Comparison of ENCODE assay signal across 17 cellular contexts in genomic region chr1:22572778-22573177, GRCh38. TPM values are rescaled to one million over a fixed set of nuclear protein-coding genes. Genes with fewer than 3 reads are reported as not detected.
DNase-seq lines count a peak whose midpoint lies in the region; TF ChIP-seq lines count a peak whose summit lies in the region.
"Had no signal": no experiment of that assay in that cellular context is flagged by ENCODE, and none has a peak within 500 bp of the region (broad histone marks: within the 10 kb centered on the region; RNA-seq: fewer than 3 reads in every experiment).

No MANE protein-coding gene starts in this region.

- TF ChIP-seq CTCF in neural progenitor cell (IDR thresholded peaks at IDR 0.05) = no peak

- H3K4me1 ChIP-seq in BLaER1 (peaks cover 14% of the 10 kb centered on the region), neural progenitor cell (no peaks in the 10 kb centered on the region)

- peaks cover 7% of the 10 kb centered on the region for H3K9me3 Mint-ChIP-seq in neural progenitor cell
- H3K9me3 Mint-ChIP-seq: CD8-positive, alpha-beta T cell had no signal

- H4K20me1 ChIP-seq in BLaER1 (no peaks in the 10 kb centered on the region), neural progenitor cell (ENCODE audit: low read depth) (no peaks in the 10 kb centered on the region)

- H3K9ac ChIP-seq in BLaER1 (no peak overlapping the region), neural progenitor cell (no peak overlapping the region)

- H3K36me3 ChIP-seq in BLaER1 = no peaks in the 10 kb centered on the region
- H3K36me3 ChIP-seq in neural progenitor cell = no peaks in the 10 kb centered on the region

- no peaks in the 10 kb centered on the region for H3K36me3 Mint-ChIP-seq in neural progenitor cell
- H3K36me3 Mint-ChIP-seq: CD14-positive monocyte; CD8-positive, alpha-beta T cell had no signal

- H3K27me3 ChIP-seq in BLaER1 (no peaks in the 10 kb centered on the region), neural progenitor cell (no peaks in the 10 kb centered on the region)

- H3K27ac Mint-ChIP-seq in neural progenitor cell = peak overlapping the region; percentile 9
- H3K27ac Mint-ChIP-seq: CD14-positive monocyte; CD8-positive, alpha-beta T cell had no signal

- H3K79me2 ChIP-seq in neural progenitor cell (ENCODE audit: low read depth) = no peaks in the 10 kb centered on the region

- DNase-seq in NCI-H1694 treated with DMSO at 0.1 percent for 48 hours (lab: John Stamatoyannopoulos, UW) (peak; percentile 46), SK-N-DZ (ENCODE audit: low spot score) (peak; percentile 34), neural progenitor cell (ENCODE audit: low spot score) (no peak), ureter (ENCODE audit: low spot score) (no peak), NCI-H2081 (lab: John Stamatoyannopoulos, UW) (no peak), NCI-H510A treated with DMSO at 0.1 percent for 48 hours (lab: John Stamatoyannopoulos, UW) (no peak)
- DNase-seq: ACHN; CD8-positive, alpha-beta T cell; COR-L47; DND-41; GDM1; HCEC 1CT; IMR-90 had no signal

- H3F3A ChIP-seq in neural progenitor cell (ENCODE audit: low read depth) = peaks cover 8% of the 10 kb centered on the region

- H3K9me3 ChIP-seq in BLaER1 (peaks cover 4% of the 10 kb centered on the region), neural progenitor cell (ENCODE audit: low read depth) (no peaks in the 10 kb centered on the region)

- H2AFZ ChIP-seq in neural progenitor cell (replicated peaks) = no peak overlapping the region

- peaks cover 25% of the 10 kb centered on the region for H3K27me3 Mint-ChIP-seq in neural progenitor cell (ENCODE audit: insufficient read depth, low read depth)

- no peak overlapping the region for H3K4me3 Mint-ChIP-seq in neural progenitor cell
- H3K4me3 Mint-ChIP-seq: CD14-positive monocyte; CD8-positive, alpha-beta T cell had no signal

- H3K4me1 Mint-ChIP-seq in neural progenitor cell = no peaks in the 10 kb centered on the region
- H3K4me1 Mint-ChIP-seq: CD14-positive monocyte had no signal

- H3K4me2 ChIP-seq in BLaER1 = peak overlapping the region; percentile 60
- no peak overlapping the region for H3K4me2 ChIP-seq in neural progenitor cell

- H3K4me3 ChIP-seq in BLaER1 (no peak overlapping the region), neural progenitor cell (no peak overlapping the region)

- H3K27ac ChIP-seq in BLaER1 = no peak overlapping the region
- H3K27ac ChIP-seq in neural progenitor cell = no peak overlapping the region

RNA-seq across cellular contexts. Expression of gene EPHA8, which starts 9.5 kb away (rescaled TPM):
- 0.07 and 0.25 TPM in 2 replicates for polyA plus RNA-seq in SK-N-DZ (2014; cell fraction: cytosol; rRNA removed)
- polyA plus RNA-seq in SK-N-DZ (2014; cell fraction: nucleus; rRNA removed) = 0.08 and 0.50 TPM in 2 replicates
- total RNA-seq in neural progenitor cell (ENCODE audit: low replicate concordance) (0.46 TPM in 1 of 2 replicates, not detected in the other), ureter (not detected)
- total RNA-seq: A172; CD8-positive, alpha-beta T cell; HT-29; IMR-90 had no signal
- polyA plus RNA-seq: CD14-positive monocyte, IMR-90 had no signal

Comparison
In these comparisons a context has a peak if more than half of its experiments do, and no peak if none do; other contexts are left out.
1. DNase-seq: peak in NCI-H1694 treated with DMSO at 0.1 percent for 48 hours (single experiment) and SK-N-DZ (single experiment); none in neural progenitor cell (single experiment), ureter (single experiment), NCI-H2081 (0 of 2) and NCI-H510A treated with DMSO at 0.1 percent for 48 hours (single experiment).